15 cellular contexts compared by ENCODE assay signal in genomic region chr20:4295226-4295625, GRCh38. TPM values are rescaled to one million over a fixed set of nuclear protein-coding genes. Genes with fewer than 3 reads are reported as not detected.
DNase-seq lines count a peak whose midpoint lies in the region; TF ChIP-seq lines count a peak whose summit lies in the region.
"Had no signal": no experiment of that assay in that cellular context is flagged by ENCODE, and none has a peak within 500 bp of the region (broad histone marks: within the 10 kb centered on the region; RNA-seq: fewer than 3 reads in every experiment).

No MANE protein-coding gene starts in this region.

- no peak overlapping the region for H4K91ac ChIP-seq in neuronal stem cell (ENCODE audit: low read depth, low read length, poor library complexity)

- H3K27me3 ChIP-seq in esophagus muscularis mucosa (peaks cover 0 to 18% (median 0%) of the 10 kb centered on the region in 4 donors), neuronal stem cell (ENCODE audit: control insufficient read depth in 3 of 3, insufficient read depth in 3 of 3, low read depth in 1 of 3, low read length in 3 of 3) (no peaks in the 10 kb centered on the region), BE2C (no peaks in the 10 kb centered on the region)
- H3K27me3 ChIP-seq: BLaER1 treated with 17β-estradiol and CSF1 and Interleukin-3, amounts not matched to agents 10 nM and 100 nM had no signal

- DNase-seq in esophagus muscularis mucosa (ENCODE audit: extremely low spot score) (peak; percentile 57), neuronal stem cell (ENCODE audit: low spot score) (no peak), activated gamma-delta T cell treated with Interleukin-2 at 50 U/mL for 16 hours (no peak), T-helper 9 cell (no peak), BE2C (no peak)
- DNase-seq: 8988T; ACHN; Caco-2; Calu3; CD4-positive, alpha-beta T cell; CD8-positive, alpha-beta T cell; DMS79 treated with DMSO at 0.1 percent for 48 hours; GF-D8 had no signal

- H3K9me3 ChIP-seq in esophagus muscularis mucosa, result peaks cover 0 to 4% (median 0%) of the 10 kb centered on the region in 4 donors
- H3K9me3 ChIP-seq in neuronal stem cell (replicated peaks in 1 of 2; ENCODE audit: control insufficient read depth in 2 of 2, insufficient read depth in 1 of 2, low read depth in 1 of 2, low read length in 2 of 2), result peaks cover 0 to 2% of the 10 kb centered on the region in 2 donors
- H3K9me3 ChIP-seq in BE2C, result no peaks in the 10 kb centered on the region
- H3K9me3 ChIP-seq: Caco-2 had no signal

- no peak overlapping the region for H2BK120ac ChIP-seq in neuronal stem cell (ENCODE audit: low read depth, low read length)

- no peak overlapping the region for H2AK5ac ChIP-seq in neuronal stem cell (ENCODE audit: low read depth, low read length)

- no peak overlapping the region for H4K8ac ChIP-seq in neuronal stem cell (ENCODE audit: low read depth, low read length)

- no peak overlapping the region for H2AFZ ChIP-seq in neuronal stem cell (ENCODE audit: low read length)

- no peak for TF ChIP-seq EP300 in esophagus muscularis mucosa (IDR thresholded peaks at IDR 0.05)

- peaks cover 0 to 4% (median 0%) of the 10 kb centered on the region in 4 donors for H3K4me1 ChIP-seq in esophagus muscularis mucosa
- no peaks in the 10 kb centered on the region for H3K4me1 ChIP-seq in neuronal stem cell (ENCODE audit: control insufficient read depth in 2 of 2, insufficient read depth in 1 of 2, low read depth in 1 of 2, low read length in 2 of 2)
- H3K4me1 ChIP-seq in BE2C, result no peaks in the 10 kb centered on the region
- H3K4me1 ChIP-seq: Caco-2 had no signal

- H3K23ac ChIP-seq in neuronal stem cell (ENCODE audit: low read depth, low read length, poor library complexity), result no peak overlapping the region

- no peaks in the 10 kb centered on the region for H3K79me1 ChIP-seq in neuronal stem cell (ENCODE audit: low read depth, low read length)

- no peak overlapping the region for H3K14ac ChIP-seq in neuronal stem cell (ENCODE audit: low read length)

- TF ChIP-seq CTCF in esophagus muscularis mucosa (IDR thresholded peaks at IDR 0.05), result no peak
- TF ChIP-seq CTCF in BE2C (IDR thresholded peaks at IDR 0.05; ENCODE audit: low read depth, low read length), result no peak

- no peak overlapping the region for H3K4ac ChIP-seq in neuronal stem cell (ENCODE audit: low read length)

- H2BK15ac ChIP-seq in neuronal stem cell (ENCODE audit: low read length), result no peak overlapping the region

- 83% methylated on average over 5 of the region's 5 CpGs for WGBS in esophagus muscularis mucosa
- WGBS in neuronal stem cell (ENCODE audit: extremely low coverage in 2 of 2, insufficient read length in 2 of 2, insufficient replicate concordance in 1 of 2), 2 donors, result no CpG with 5 or more reads among the region's 5 CpGs

- H2BK5ac ChIP-seq in neuronal stem cell (ENCODE audit: low read length), result no peak overlapping the region

- H3K9ac ChIP-seq in neuronal stem cell (ENCODE audit: low read depth, low read length, poor library complexity), result no peak overlapping the region
- H3K9ac ChIP-seq: BLaER1 treated with 17β-estradiol and CSF1 and Interleukin-3, amounts not matched to agents 10 nM and 100 nM had no signal

- H3K4me2 ChIP-seq in neuronal stem cell (ENCODE audit: insufficient read depth, low read length, poor library complexity, severe bottlenecking), result no peak overlapping the region
- H3K4me2 ChIP-seq: BLaER1 treated with 17β-estradiol and CSF1 and Interleukin-3, amounts not matched to agents 10 nM and 100 nM had no signal

- H3K27ac ChIP-seq in esophagus muscularis mucosa (replicated peaks in 1 of 4) (no peak overlapping the region), neuronal stem cell (replicated peaks; ENCODE audit: low read length) (no peak overlapping the region)
- H3K27ac ChIP-seq: C4-2B had no signal

- intact Hi-C loops in esophagus muscularis mucosa (cut with DNase I), result no loop called here

- no peak overlapping the region for H2BK12ac ChIP-seq in neuronal stem cell (ENCODE audit: low read length)

- no peaks in the 10 kb centered on the region for H3K36me3 ChIP-seq in esophagus muscularis mucosa
- no peaks in the 10 kb centered on the region for H3K36me3 ChIP-seq in neuronal stem cell (replicated peaks in 1 of 2; ENCODE audit: control insufficient read depth in 2 of 2, insufficient read depth in 2 of 2, low read length in 2 of 2)
- no peaks in the 10 kb centered on the region for H3K36me3 ChIP-seq in BE2C
- H3K36me3 ChIP-seq: BLaER1 treated with 17β-estradiol and CSF1 and Interleukin-3, amounts not matched to agents 10 nM and 100 nM had no signal

- no peak for TF ChIP-seq POLR2A in esophagus muscularis mucosa (IDR thresholded peaks at IDR 0.05; ENCODE audit: low read depth)

- H3K4me3 ChIP-seq in esophagus muscularis mucosa (no peak overlapping the region), neuronal stem cell (ENCODE audit: low read length in 2 of 2) (no peak overlapping the region), BE2C (ENCODE audit: low read depth, low read length) (no peak overlapping the region)
- H3K4me3 ChIP-seq: BLaER1 treated with 17β-estradiol and CSF1 and Interleukin-3, amounts not matched to agents 10 nM and 100 nM had no signal

- peak overlapping the region; percentile 49 for H3K18ac ChIP-seq in neuronal stem cell (ENCODE audit: low read length)

RNA-seq across cellular contexts. Expression of gene ADRA1D, which starts 46.1 kb away (rescaled TPM):
- under 1 TPM in 3 of 4 donors, not detected in 1; 0.17 to 0.39 (median 0.23) TPM for total RNA-seq in esophagus muscularis mucosa
- 0.24 TPM for polyA plus RNA-seq in neuronal stem cell (2013, experiment 1 of 2)
- 0.22 TPM for polyA plus RNA-seq in neuronal stem cell (2013, experiment 2 of 2)
- not detected for polyA plus RNA-seq in BE2C (2012; ENCODE audit: insufficient read depth, insufficient read length, low read depth)
- total RNA-seq: Calu3; CD4-positive, alpha-beta T cell; CD8-positive, alpha-beta T cell had no signal
